In genomic region chr19:44951179-44952159, GRCh38 we compare ENCODE assay signal across 8 cellular contexts. TPM values are rescaled to one million over a fixed set of nuclear protein-coding genes. Genes with fewer than 3 reads are reported as not detected.
A peak's percentile ranks its signal among the peaks of the same experiment; 100 is the strongest.
DNase-seq lines count a peak whose midpoint lies in the region; ATAC-seq and TF ChIP-seq lines count a peak whose summit lies in the region.

No MANE protein-coding gene starts in this region.

- intact Hi-C loops in CD8-positive, alpha-beta T cell (cut with DNase I, micrococcal nuclease), result loop anchor here (1.0 to 5.0 kb wide), 4 partner anchors 48 to 264 kb away; no protein-coding TSS in a partner anchor

- no peak overlapping the region for H3K4me3 ChIP-seq in CD8-positive, alpha-beta T cell (ENCODE audit: low read depth, low read length)
- peak overlapping the region in 2 of 5 donors; percentile 9 to 11 for H3K4me3 ChIP-seq in subcutaneous abdominal adipose tissue (ENCODE audit: low read depth in 1 of 5, low read length in 5 of 5)

- no peaks in the 10 kb centered on the region for H3K9me3 Mint-ChIP-seq in CD8-positive, alpha-beta T cell
- H3K9me3 Mint-ChIP-seq in nephron, result no peaks in the 10 kb centered on the region

- H3K27ac ChIP-seq in CD8-positive, alpha-beta T cell (ENCODE audit: low read depth, low read length), result no peak overlapping the region
- peak overlapping the region; percentile 67 for H3K27ac ChIP-seq in subcutaneous abdominal adipose tissue (ENCODE audit: low read depth, low read length)

- peaks cover 19% of the 10 kb centered on the region for H3K36me3 Mint-ChIP-seq in CD8-positive, alpha-beta T cell
- H3K36me3 Mint-ChIP-seq in nephron (ENCODE audit: low read depth), result peaks cover 3% of the 10 kb centered on the region

- CTCF ChIA-PET in CD8-positive, alpha-beta T cell (lab: Charles Lee), result interaction anchor here (0.9 to 2.6 kb wide), 13 partner anchors 9 to 167 kb away, joined by 3 to 15 read pairs (median 4); partner anchors contain the start of gene APOE

- H3K36me3 ChIP-seq in CD8-positive, alpha-beta T cell (ENCODE audit: insufficient read depth, low read length), result no peaks in the 10 kb centered on the region
- H3K36me3 ChIP-seq in subcutaneous abdominal adipose tissue (ENCODE audit: control insufficient read depth in 5 of 5, insufficient read depth in 5 of 5, low read length in 5 of 5), result peaks cover 0 to 17% (median 8%) of the 10 kb centered on the region in 5 donors

- no peak for ATAC-seq in CD8-positive, alpha-beta T cell
- no peak for ATAC-seq in HG03442 (IDR thresholded peaks at IDR 0.05; ENCODE audit: unreplicated experiment)

- H3K27ac Mint-ChIP-seq in CD8-positive, alpha-beta T cell, result no peak overlapping the region
- H3K27ac Mint-ChIP-seq in nephron, result peak overlapping the region; percentile 57 to 75 (median 75)

- peak; percentile 81 for TF ChIP-seq CTCF in CD8-positive, alpha-beta T cell (IDR thresholded peaks at IDR 0.05)
- peak; percentile 80 to 88 (median 82) for TF ChIP-seq CTCF in nephron (IDR thresholded peaks at IDR 0.05; ENCODE audit: unreplicated experiment in 3 of 3)

- H3K4me1 ChIP-seq in CD8-positive, alpha-beta T cell (ENCODE audit: insufficient read depth, low read length), result peaks cover 20% of the 10 kb centered on the region
- H3K4me1 ChIP-seq in subcutaneous abdominal adipose tissue (ENCODE audit: control insufficient read depth in 5 of 5, insufficient read depth in 5 of 5, low read length in 5 of 5), result peaks cover 8 to 37% (median 32%) of the 10 kb centered on the region in 5 donors

- POLR2A ChIA-PET in CD8-positive, alpha-beta T cell (lab: Charles Lee), result no interaction called here

- H3K4me1 Mint-ChIP-seq in CD8-positive, alpha-beta T cell (ENCODE audit: low read depth), result peaks cover 29% of the 10 kb centered on the region
- H3K4me1 Mint-ChIP-seq in nephron, result peaks cover 23% of the 10 kb centered on the region

- no peaks in the 10 kb centered on the region for H3K27me3 ChIP-seq in CD8-positive, alpha-beta T cell (ENCODE audit: insufficient read depth, low read length)
- no peaks in the 10 kb centered on the region for H3K27me3 ChIP-seq in subcutaneous abdominal adipose tissue (ENCODE audit: control insufficient read depth in 5 of 5, insufficient read depth in 4 of 5, low read length in 5 of 5)

- no peaks in the 10 kb centered on the region for H3K9me3 ChIP-seq in CD8-positive, alpha-beta T cell (ENCODE audit: low read length)
- no peaks in the 10 kb centered on the region for H3K9me3 ChIP-seq in subcutaneous abdominal adipose tissue (ENCODE audit: control insufficient read depth in 5 of 5, low read length in 5 of 5)

- peak overlapping the region in 3 of 5 donors; percentile 20 to 73 (median 26) for H3K9ac ChIP-seq in subcutaneous abdominal adipose tissue (ENCODE audit: low read length in 5 of 5)

- H3K4me3 Mint-ChIP-seq in CD8-positive, alpha-beta T cell, result no peak overlapping the region
- H3K4me3 Mint-ChIP-seq in nephron, result peak overlapping the region; percentile 45 to 64 (median 50)

- no peaks in the 10 kb centered on the region for H3K27me3 Mint-ChIP-seq in CD8-positive, alpha-beta T cell (ENCODE audit: low read depth)
- H3K27me3 Mint-ChIP-seq in nephron (ENCODE audit: low read depth), result no peaks in the 10 kb centered on the region

- peak; percentile 24 to 72 (median 62) for DNase-seq in CD8-positive, alpha-beta T cell
- DNase-seq in HS-27A (ENCODE audit: low read depth) (peak; percentile 59), NOMO-1 (lab: John Stamatoyannopoulos, UW; ENCODE audit: unreplicated experiment in 2 of 2) (peak; percentile 43 to 52), epidermal melanocyte (ENCODE audit: insufficient read length, low spot score) (peak; percentile 82)
- DNase-seq in activated CD8-positive, alpha-beta memory T cell treated with anti-CD3 and anti-CD28 coated beads, Interleukin-2, amount 50 U/mL, for 24 hours (ENCODE audit: extremely low read depth), result peak; percentile 26

RNA-seq across cellular contexts. Expression of gene CLPTM1, which starts 3.7 kb away (rescaled TPM):
- total RNA-seq in CD8-positive, alpha-beta T cell, result 100 to 1,000 TPM; 108 to 113 TPM

RNA-seq across cellular contexts. Expression of gene APOC2, which starts 5.6 kb away (rescaled TPM):
- not detected for total RNA-seq in CD8-positive, alpha-beta T cell

RNA-seq across cellular contexts. Expression of gene APOC4, which starts 9.4 kb away (rescaled TPM):
- total RNA-seq in CD8-positive, alpha-beta T cell, result not detected

RNA-seq across cellular contexts. Expression of gene APOC1, which starts 37.1 kb away (rescaled TPM):
- total RNA-seq in CD8-positive, alpha-beta T cell, result not detected

RNA-seq across cellular contexts. Expression of gene APOE, which starts 45.9 kb away (rescaled TPM):
- total RNA-seq in CD8-positive, alpha-beta T cell, result 1 to 10 TPM; 5.0 TPM

Comparison
In these comparisons a context has a peak if more than half of its experiments do, and no peak if none do; other contexts are left out.
1. DNase-seq: peak in every context shown above with its lines; median percentile 82 in epidermal melanocyte; 62 in CD8-positive, alpha-beta T cell; 59 in HS-27A; 48 in NOMO-1; 26 in activated CD8-positive, alpha-beta memory T cell treated with anti-CD3 and anti-CD28 coated beads, Interleukin-2, amount 50 U/mL, for 24 hours.